In genomic region chr9:126301985-126302603, GRCh38 we compare ENCODE assay signal across 7 cellular contexts. TPM values are rescaled to one million over a fixed set of nuclear protein-coding genes. Genes with fewer than 3 reads are reported as not detected.
DNase-seq lines count a peak whose midpoint lies in the region; ATAC-seq, FAIRE-seq and TF ChIP-seq lines count a peak whose summit lies in the region.

No MANE protein-coding gene starts in this region.

- no peaks in the 10 kb centered on the region for H3K36me3 Mint-ChIP-seq in T-helper 1 cell treated with Interleukin-12 subunit alpha and Interleukin-12 subunit beta and Interleukin-4 antibody, amounts not matched to agents 30 μg/mL and 1 μg/mL, for 36 hours (ENCODE audit: low read depth)

- FAIRE-seq in bronchial epithelial cell (lab: Jason Lieb, UNC) = no peak

- no peaks in the 10 kb centered on the region for H3K27me3 ChIP-seq in bronchial epithelial cell (ENCODE audit: control insufficient read depth, insufficient read depth, low read length)

- DNase-seq in GM12864 (ENCODE audit: low read depth) (no peak), NCI-H146 treated with DMSO at 0.1 percent for 48 hours (lab: John Stamatoyannopoulos, UW; ENCODE audit: unreplicated experiment) (peak; percentile 20), bronchial epithelial cell (ENCODE audit: low read depth) (peak; percentile 60), iris pigment epithelial cell (ENCODE audit: low read depth) (peak; percentile 71)
- peak; percentile 11 to 16 for DNase-seq in stimulated activated CD4-positive, alpha-beta T cell treated with anti-CD3 and anti-CD28 coated beads, Interleukin-2, amount 100 ng/mL, for 48 hours

- no peak for ATAC-seq in GM18519 (IDR thresholded peaks at IDR 0.05; ENCODE audit: low FRiP score, unreplicated experiment)

- H3K27me3 Mint-ChIP-seq in T-helper 1 cell treated with Interleukin-12 subunit alpha and Interleukin-12 subunit beta and Interleukin-4 antibody, amounts not matched to agents 30 μg/mL and 1 μg/mL, for 36 hours (ENCODE audit: low read depth) = peaks cover 11% of the 10 kb centered on the region

- TF ChIP-seq CTCF in GM12864 (IDR thresholded peaks at IDR 0.05; ENCODE audit: low read depth, low read length, missing control alignments) = peak; percentile 52
- TF ChIP-seq CTCF in bronchial epithelial cell (IDR thresholded peaks at IDR 0.05; ENCODE audit: insufficient read depth, low read length, severe bottlenecking) = peak; percentile 75

- no peaks in the 10 kb centered on the region for H3K9me3 Mint-ChIP-seq in T-helper 1 cell treated with Interleukin-12 subunit alpha and Interleukin-12 subunit beta and Interleukin-4 antibody, amounts not matched to agents 30 μg/mL and 1 μg/mL, for 36 hours

- H3K4me3 ChIP-seq in GM12864 (ENCODE audit: low read depth, low read length) (no peak overlapping the region), bronchial epithelial cell (ENCODE audit: low read depth, low read length) (no peak overlapping the region)

- peak overlapping the region; percentile 4 for H3K27ac Mint-ChIP-seq in T-helper 1 cell treated with Interleukin-12 subunit alpha and Interleukin-12 subunit beta and Interleukin-4 antibody, amounts not matched to agents 30 μg/mL and 1 μg/mL, for 36 hours

- H3K4me3 Mint-ChIP-seq in T-helper 1 cell treated with Interleukin-12 subunit alpha and Interleukin-12 subunit beta and Interleukin-4 antibody, amounts not matched to agents 30 μg/mL and 1 μg/mL, for 36 hours = no peak overlapping the region

- no peaks in the 10 kb centered on the region for H3K36me3 ChIP-seq in bronchial epithelial cell (ENCODE audit: control insufficient read depth, insufficient read depth, low read length)

- peaks cover 4% of the 10 kb centered on the region for H3K4me1 Mint-ChIP-seq in T-helper 1 cell treated with Interleukin-12 subunit alpha and Interleukin-12 subunit beta and Interleukin-4 antibody, amounts not matched to agents 30 μg/mL and 1 μg/mL, for 36 hours (ENCODE audit: low read depth)

RNA-seq across cellular contexts. Expression of gene MVB12B, which starts 24.5 kb away (rescaled TPM):
- total RNA-seq in bronchial epithelial cell = 0.26 and 0.90 TPM in 2 replicates
